In the genomic region with DNA sequence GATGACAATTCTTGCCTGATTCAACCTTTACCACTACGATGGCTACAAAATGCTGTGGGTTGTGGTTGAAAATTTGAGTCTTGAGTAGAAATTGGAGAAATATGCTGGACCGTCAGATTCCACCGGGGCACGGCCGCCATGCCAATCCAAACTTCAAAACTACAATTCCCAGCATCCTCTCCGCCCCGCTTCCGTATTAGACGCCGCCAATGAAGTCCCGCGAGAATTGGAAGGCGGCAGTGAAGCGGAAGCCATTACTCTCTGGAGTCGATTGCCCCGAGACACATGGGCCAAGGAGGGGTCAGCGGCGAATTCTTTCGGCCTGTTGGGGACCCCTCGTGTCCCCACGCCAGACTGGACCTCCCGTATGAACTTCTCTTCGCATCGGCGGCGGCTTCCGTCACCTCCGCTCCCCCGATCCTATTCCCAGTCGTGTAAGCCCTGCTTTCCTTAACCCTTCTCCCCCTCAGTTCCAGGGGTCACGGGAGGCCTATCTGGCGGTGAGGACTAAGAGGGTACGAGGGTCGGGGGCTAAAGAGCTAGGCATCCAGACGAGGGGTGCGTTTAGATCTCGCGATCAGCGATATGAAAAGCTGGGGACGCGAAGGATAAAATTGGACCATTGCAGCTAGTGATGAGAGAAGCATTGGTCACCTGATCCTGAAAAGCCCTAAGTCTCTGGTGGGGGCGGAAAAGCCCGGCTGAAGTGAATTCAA, we compare ENCODE assay signal across 1 cellular context.
TF ChIP-seq lines count a peak whose summit lies in the region.

A gene (plus strand): TSS at position 239 of the 716 bp plus-strand sequence. CDS start 15,620 bp downstream, outside the sequence.

TF ChIP-seq in HCT116, 20 proteins besides CTCF, POLR2A, EP300 and RAD21:
- TF ChIP-seq, protein P1, sequence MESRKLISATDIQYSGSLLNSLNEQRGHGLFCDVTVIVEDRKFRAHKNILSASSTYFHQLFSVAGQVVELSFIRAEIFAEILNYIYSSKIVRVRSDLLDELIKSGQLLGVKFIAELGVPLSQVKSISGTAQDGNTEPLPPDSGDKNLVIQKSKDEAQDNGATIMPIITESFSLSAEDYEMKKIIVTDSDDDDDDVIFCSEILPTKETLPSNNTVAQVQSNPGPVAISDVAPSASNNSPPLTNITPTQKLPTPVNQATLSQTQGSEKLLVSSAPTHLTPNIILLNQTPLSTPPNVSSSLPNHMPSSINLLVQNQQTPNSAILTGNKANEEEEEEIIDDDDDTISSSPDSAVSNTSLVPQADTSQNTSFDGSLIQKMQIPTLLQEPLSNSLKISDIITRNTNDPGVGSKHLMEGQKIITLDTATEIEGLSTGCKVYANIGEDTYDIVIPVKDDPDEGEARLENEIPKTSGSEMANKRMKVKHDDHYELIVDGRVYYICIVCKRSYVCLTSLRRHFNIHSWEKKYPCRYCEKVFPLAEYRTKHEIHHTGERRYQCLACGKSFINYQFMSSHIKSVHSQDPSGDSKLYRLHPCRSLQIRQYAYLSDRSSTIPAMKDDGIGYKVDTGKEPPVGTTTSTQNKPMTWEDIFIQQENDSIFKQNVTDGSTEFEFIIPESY (IDR thresholded peaks at IDR 0.05; ENCODE audit: extremely low read depth, insufficient replicate concordance, low read length): peak; percentile 98
- TF ChIP-seq TCF7L2 (IDR thresholded peaks at IDR 0.05; ENCODE audit: borderline replicate concordance, extremely low read depth, insufficient read depth, insufficient read length) (peak; percentile 11), CEBPB (IDR thresholded peaks at IDR 0.05; ENCODE audit: low read depth) (no peak), FOSL1 (IDR thresholded peaks at IDR 0.05; ENCODE audit: low read depth) (no peak), POLR2AphosphoS5 (IDR thresholded peaks at IDR 0.05; ENCODE audit: low read depth, low read length) (peak; percentile 92), ZFX (IDR thresholded peaks at IDR 0.05) (peak; percentile 58), SRF (IDR thresholded peaks at IDR 0.05; ENCODE audit: low read depth) (no peak; the same call in 1 of the 2 replicates), ELF1 (IDR thresholded peaks at IDR 0.05; ENCODE audit: borderline replicate concordance, low read depth) (peak; percentile 100), EGR1 (IDR thresholded peaks at IDR 0.05; ENCODE audit: low read depth) (peak; percentile 58), EZH2 (IDR thresholded peaks at IDR 0.05) (no peak), CBX3 (IDR thresholded peaks at IDR 0.05; ENCODE audit: low read depth) (peak; percentile 52), SIN3A (IDR thresholded peaks at IDR 0.05; ENCODE audit: low read depth) (peak; percentile 92), YY1 (IDR thresholded peaks at IDR 0.05; ENCODE audit: extremely low read depth, insufficient replicate concordance, low read depth, low read length) (peak; percentile 94), SP1 (IDR thresholded peaks at IDR 0.05; ENCODE audit: low read depth) (peak; percentile 51; the same call in 1 of the 2 replicates)
- TF ChIP-seq, protein P2, sequence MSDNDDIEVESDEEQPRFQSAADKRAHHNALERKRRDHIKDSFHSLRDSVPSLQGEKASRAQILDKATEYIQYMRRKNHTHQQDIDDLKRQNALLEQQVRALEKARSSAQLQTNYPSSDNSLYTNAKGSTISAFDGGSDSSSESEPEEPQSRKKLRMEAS (IDR thresholded peaks at IDR 0.05): peak; percentile 87
- TF ChIP-seq, protein P3, sequence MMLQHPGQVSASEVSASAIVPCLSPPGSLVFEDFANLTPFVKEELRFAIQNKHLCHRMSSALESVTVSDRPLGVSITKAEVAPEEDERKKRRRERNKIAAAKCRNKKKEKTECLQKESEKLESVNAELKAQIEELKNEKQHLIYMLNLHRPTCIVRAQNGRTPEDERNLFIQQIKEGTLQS (IDR thresholded peaks at IDR 0.05): no peak
- TF ChIP-seq, protein P4, sequence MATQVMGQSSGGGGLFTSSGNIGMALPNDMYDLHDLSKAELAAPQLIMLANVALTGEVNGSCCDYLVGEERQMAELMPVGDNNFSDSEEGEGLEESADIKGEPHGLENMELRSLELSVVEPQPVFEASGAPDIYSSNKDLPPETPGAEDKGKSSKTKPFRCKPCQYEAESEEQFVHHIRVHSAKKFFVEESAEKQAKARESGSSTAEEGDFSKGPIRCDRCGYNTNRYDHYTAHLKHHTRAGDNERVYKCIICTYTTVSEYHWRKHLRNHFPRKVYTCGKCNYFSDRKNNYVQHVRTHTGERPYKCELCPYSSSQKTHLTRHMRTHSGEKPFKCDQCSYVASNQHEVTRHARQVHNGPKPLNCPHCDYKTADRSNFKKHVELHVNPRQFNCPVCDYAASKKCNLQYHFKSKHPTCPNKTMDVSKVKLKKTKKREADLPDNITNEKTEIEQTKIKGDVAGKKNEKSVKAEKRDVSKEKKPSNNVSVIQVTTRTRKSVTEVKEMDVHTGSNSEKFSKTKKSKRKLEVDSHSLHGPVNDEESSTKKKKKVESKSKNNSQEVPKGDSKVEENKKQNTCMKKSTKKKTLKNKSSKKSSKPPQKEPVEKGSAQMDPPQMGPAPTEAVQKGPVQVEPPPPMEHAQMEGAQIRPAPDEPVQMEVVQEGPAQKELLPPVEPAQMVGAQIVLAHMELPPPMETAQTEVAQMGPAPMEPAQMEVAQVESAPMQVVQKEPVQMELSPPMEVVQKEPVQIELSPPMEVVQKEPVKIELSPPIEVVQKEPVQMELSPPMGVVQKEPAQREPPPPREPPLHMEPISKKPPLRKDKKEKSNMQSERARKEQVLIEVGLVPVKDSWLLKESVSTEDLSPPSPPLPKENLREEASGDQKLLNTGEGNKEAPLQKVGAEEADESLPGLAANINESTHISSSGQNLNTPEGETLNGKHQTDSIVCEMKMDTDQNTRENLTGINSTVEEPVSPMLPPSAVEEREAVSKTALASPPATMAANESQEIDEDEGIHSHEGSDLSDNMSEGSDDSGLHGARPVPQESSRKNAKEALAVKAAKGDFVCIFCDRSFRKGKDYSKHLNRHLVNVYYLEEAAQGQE (IDR thresholded peaks at IDR 0.05; ENCODE audit: low read depth): no peak
TF ChIP-seq in HCT116: peak in this region for 11.
